ENCODE assay signal across 9 cellular contexts in genomic region chr1:222928212-222928611, GRCh38.
DNase-seq lines count a peak whose midpoint lies in the region; ATAC-seq, FAIRE-seq and TF ChIP-seq lines count a peak whose summit lies in the region.
"Had no signal": no experiment of that assay in that cellular context is flagged by ENCODE, and none has a peak within 500 bp of the region (broad histone marks: within the 10 kb centered on the region; RNA-seq: fewer than 3 reads in every experiment).

No MANE protein-coding gene starts in this region.

- DNase-seq in DMS53 treated with DMSO at 0.1 percent for 48 hours (lab: John Stamatoyannopoulos, UW; ENCODE audit: unreplicated experiment) (peak; percentile 89), Panc1 (ENCODE audit: low read depth, low spot score) (no peak), neural crest cell (ENCODE audit: low read depth, low spot score) (peak; percentile 44), RCC 7860 (ENCODE audit: low spot score) (no peak), SKM-1 treated with dmso at 0.1 percent for 144 hours (lab: John Stamatoyannopoulos, UW; ENCODE audit: unreplicated experiment) (no peak), immature natural killer cell (no peak)
- no peak for DNase-seq in stimulated activated CD4-positive, alpha-beta T cell treated with anti-CD3 and anti-CD28 coated beads, Interleukin-4, amount 100 ng/mL, for 24 hours

- H3K27ac ChIP-seq in Panc1 (ENCODE audit: low read length) (no peak overlapping the region), gastroesophageal sphincter (peak overlapping the region; percentile 67 to 69 (median 69))

- H3K36me3 ChIP-seq in Panc1 (ENCODE audit: control insufficient read depth, insufficient read depth, low read length) (no peaks in the 10 kb centered on the region), gastroesophageal sphincter (no peaks in the 10 kb centered on the region)

- no peaks in the 10 kb centered on the region for H3K27me3 Mint-ChIP-seq in neural crest cell (ENCODE audit: low read depth)
- peaks cover 0 to 3% (median 0%) of the 10 kb centered on the region in 3 donors for H3K27me3 Mint-ChIP-seq in immature natural killer cell (ENCODE audit: low read depth in 3 of 3)
- H3K27me3 Mint-ChIP-seq: IgD-negative memory B cell had no signal

- peaks cover 41% of the 10 kb centered on the region for H3K4me1 Mint-ChIP-seq in neural crest cell
- no peaks in the 10 kb centered on the region for H3K4me1 Mint-ChIP-seq in immature natural killer cell
- H3K4me1 Mint-ChIP-seq: IgD-negative memory B cell had no signal

- no peaks in the 10 kb centered on the region for H3K9me3 ChIP-seq in Panc1 (ENCODE audit: control insufficient read depth, insufficient read depth, low read depth, low read length)
- H3K9me3 ChIP-seq in gastroesophageal sphincter, result no peaks in the 10 kb centered on the region

- no peak for TF ChIP-seq POLR2A in gastroesophageal sphincter (IDR thresholded peaks at IDR 0.05)

- no peak overlapping the region for H3K4me3 ChIP-seq in Panc1 (ENCODE audit: low read depth in 2 of 2, low read length in 2 of 2)
- peak overlapping the region; percentile 28 to 43 for H3K4me3 ChIP-seq in gastroesophageal sphincter

- H3K36me3 Mint-ChIP-seq in neural crest cell (ENCODE audit: low read depth) (no peaks in the 10 kb centered on the region), immature natural killer cell (no peaks in the 10 kb centered on the region)

- H3K4me1 ChIP-seq in Panc1 (ENCODE audit: control insufficient read depth, insufficient read depth, low read length), result no peaks in the 10 kb centered on the region
- peaks cover 0 to 77% (median 13%) of the 10 kb centered on the region in 3 donors for H3K4me1 ChIP-seq in gastroesophageal sphincter

- in situ Hi-C loops in Panc1 (cut with HindIII; ENCODE audit: low pct_unique_long_range_greater_than_20kb, low sequenced_read_pairs), result no loop called here

- no peak for TF ChIP-seq CTCF in Panc1 (IDR thresholded peaks at IDR 0.05)
- peak in 1 of 4 experiments; percentile 31 for TF ChIP-seq CTCF in gastroesophageal sphincter (IDR thresholded peaks at IDR 0.05)
- TF ChIP-seq CTCF in neural crest cell (conservative IDR thresholded peaks at IDR 0.05), result no peak

- peak; percentile 71; the same call in 1 of the 2 replicates for ATAC-seq in Panc1
- peak; percentile 71 for ATAC-seq in gastroesophageal sphincter

- CTCF ChIA-PET in Panc1 (lab: Charles Lee), result no interaction called here

- WGBS in gastroesophageal sphincter (ENCODE audit: low coverage in 1 of 2), 2 donors, result 18 to 20% methylated on average over 2 to 3 of the region's 3 CpGs

- H3K4me3 Mint-ChIP-seq in neural crest cell, result peak overlapping the region; percentile 84
- H3K4me3 Mint-ChIP-seq in immature natural killer cell, result no peak overlapping the region
- H3K4me3 Mint-ChIP-seq: IgD-negative memory B cell had no signal

- FAIRE-seq in RCC 7860 (lab: Jason Lieb, UNC), result no peak

- H3K27ac Mint-ChIP-seq in neural crest cell (ENCODE audit: unreplicated experiment), result no peak overlapping the region
- no peak overlapping the region for H3K27ac Mint-ChIP-seq in immature natural killer cell
- H3K27ac Mint-ChIP-seq: IgD-negative memory B cell had no signal

- POLR2A ChIA-PET in Panc1 (lab: Charles Lee), result no interaction called here

- no peaks in the 10 kb centered on the region for H3K9me3 Mint-ChIP-seq in neural crest cell
- no peaks in the 10 kb centered on the region for H3K9me3 Mint-ChIP-seq in immature natural killer cell
- H3K9me3 Mint-ChIP-seq: IgD-negative memory B cell had no signal

- TF ChIP-seq EP300 in gastroesophageal sphincter (IDR thresholded peaks at IDR 0.05), result no peak

- H3K27me3 ChIP-seq in Panc1 (ENCODE audit: control insufficient read depth, insufficient read depth, low read length), result no peaks in the 10 kb centered on the region
- no peaks in the 10 kb centered on the region for H3K27me3 ChIP-seq in gastroesophageal sphincter

- intact Hi-C loops in Panc1 (cut with micrococcal nuclease; ENCODE audit: unreplicated experiment), result no loop called here

- BruUV-seq in Panc1 (replicated peaks; lab: Mats Ljungman, UMichigan), result no TSS peak

Comparison
In these comparisons a context has a peak if more than half of its experiments do, and no peak if none do; other contexts are left out.
1. DNase-seq: peak in DMS53 treated with DMSO at 0.1 percent for 48 hours (single experiment) and neural crest cell (single experiment); none in Panc1 (single experiment), RCC 7860 (single experiment), SKM-1 treated with dmso at 0.1 percent for 144 hours (single experiment), stimulated activated CD4-positive, alpha-beta T cell treated with anti-CD3 and anti-CD28 coated beads, Interleukin-4, amount 100 ng/mL, for 24 hours (single experiment) and immature natural killer cell (0 of 3).
2. H3K4me3 ChIP-seq: peak in gastroesophageal sphincter (2 of 2); none in Panc1 (0 of 2).